Comparison of ENCODE assay signal across 19 cellular contexts in the genomic region with DNA sequence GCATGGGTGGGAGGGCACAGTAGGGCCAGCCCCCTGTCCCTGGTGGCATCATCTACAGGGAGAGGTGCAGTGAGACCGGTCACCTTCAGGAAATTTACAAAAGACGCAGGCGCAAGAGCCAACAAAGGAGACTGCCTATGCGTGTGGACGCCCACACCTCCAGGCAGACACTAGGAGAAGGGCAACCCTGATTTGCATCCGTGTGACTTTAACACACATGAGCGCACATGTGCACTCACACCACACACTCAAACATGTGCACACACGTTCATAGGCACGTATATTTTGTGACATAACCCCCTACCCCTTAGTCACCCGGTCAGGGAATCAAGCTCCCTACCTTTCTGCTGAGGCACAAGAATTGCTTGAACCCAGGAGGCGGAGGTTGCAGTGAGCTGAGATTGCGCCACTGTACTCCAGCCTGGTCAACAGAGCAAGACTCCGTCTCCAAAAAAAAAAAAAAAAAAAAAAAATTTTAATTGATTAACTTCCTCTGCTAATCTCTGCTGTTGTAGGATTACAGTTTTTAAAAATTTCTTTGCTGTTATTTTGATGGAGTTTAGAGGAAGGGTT.
DNase-seq lines count a peak whose midpoint lies in the region; ATAC-seq, FAIRE-seq and TF ChIP-seq lines count a peak whose summit lies in the region.
"Had no signal": no experiment of that assay in that cellular context is flagged by ENCODE, and none has a peak within 500 bp of the region (broad histone marks: within the 10 kb centered on the region; RNA-seq: fewer than 3 reads in every experiment).

No MANE protein-coding gene starts in this region.

- H3K27me3 ChIP-seq in WERI-Rb-1 (ENCODE audit: insufficient read depth, low read depth, severe bottlenecking) (no peaks in the 10 kb centered on the region), liver (ENCODE audit: control insufficient read depth in 4 of 4, insufficient read depth in 4 of 4, low read length in 3 of 4) (no peaks in the 10 kb centered on the region), dorsolateral prefrontal cortex (no peaks in the 10 kb centered on the region)

- H3K36me3 ChIP-seq in WERI-Rb-1: no peaks in the 10 kb centered on the region
- no peaks in the 10 kb centered on the region for H3K36me3 ChIP-seq in liver (ENCODE audit: control insufficient read depth in 4 of 4, insufficient read depth in 3 of 4, low read depth in 1 of 4, low read length in 3 of 4)
- H3K36me3 ChIP-seq in kidney (ENCODE audit: control insufficient read depth in 1 of 2, insufficient read depth in 2 of 2, low read length in 2 of 2): no peaks in the 10 kb centered on the region

- TF ChIP-seq CTCF in GM12865 (IDR thresholded peaks at IDR 0.05; ENCODE audit: insufficient read depth, low read depth, low read length, missing control alignments) (no peak), WERI-Rb-1 (IDR thresholded peaks at IDR 0.05; ENCODE audit: low read depth, low read length) (no peak), liver (IDR thresholded peaks at IDR 0.05; ENCODE audit: low read depth, low read length, missing input control) (no peak), kidney (IDR thresholded peaks at IDR 0.05; ENCODE audit: borderline replicate concordance, extremely low read depth, insufficient read depth) (no peak), dorsolateral prefrontal cortex (IDR thresholded peaks at IDR 0.05 in 54 of 56, conservative IDR thresholded peaks at IDR 0.05 in 2 of 56; ENCODE audit: low read depth in 1 of 56, partially characterized antibody in 56 of 56) (no peak)

- FAIRE-seq in kidney (lab: Jason Lieb, UNC): no peak
- FAIRE-seq: A204.1, HTR-8/SVneo had no signal

- H3K36me3 Mint-ChIP-seq in stimulated activated memory B cell treated with anti-CD40 and anti-IgM and Interleukin-4, amounts not matched to agents 10 μg/mL and 1 μg/mL and 100 μg/mL, for 72 hours: no peaks in the 10 kb centered on the region

- H3K9ac ChIP-seq in liver (ENCODE audit: low read depth in 1 of 2, low read length in 2 of 2) (no peak overlapping the region), kidney (ENCODE audit: low read length in 2 of 2) (no peak overlapping the region)

- DNase-seq in GM12865 (ENCODE audit: low read depth): peak; percentile 28
- no peak for DNase-seq in WERI-Rb-1
- no peak for DNase-seq in kidney
- no peak for DNase-seq in NCI-H1105 treated with DMSO at 0.1 percent for 48 hours (lab: John Stamatoyannopoulos, UW)
- no peak for DNase-seq in dorsolateral prefrontal cortex
- DNase-seq: DND-41, GF-D8, NCI-H1417, NCI-H2029, NCI-H510A, Right ventricle myocardium superior had no signal

- no peak overlapping the region for H3K4me3 Mint-ChIP-seq in stimulated activated memory B cell treated with anti-CD40 and anti-IgM and Interleukin-4, amounts not matched to agents 10 μg/mL and 1 μg/mL and 100 μg/mL, for 72 hours

- 63% methylated on average over 13 of the region's 13 CpGs for WGBS in liver

- H3K4me1 Mint-ChIP-seq in stimulated activated memory B cell treated with anti-CD40 and anti-IgM and Interleukin-4, amounts not matched to agents 10 μg/mL and 1 μg/mL and 100 μg/mL, for 72 hours: peaks cover 7% of the 10 kb centered on the region

- no peaks in the 10 kb centered on the region for H3K9me3 Mint-ChIP-seq in stimulated activated memory B cell treated with anti-CD40 and anti-IgM and Interleukin-4, amounts not matched to agents 10 μg/mL and 1 μg/mL and 100 μg/mL, for 72 hours

- H3K27ac Mint-ChIP-seq in stimulated activated memory B cell treated with anti-CD40 and anti-IgM and Interleukin-4, amounts not matched to agents 10 μg/mL and 1 μg/mL and 100 μg/mL, for 72 hours: no peak overlapping the region

- peaks cover 47% of the 10 kb centered on the region for H3K27me3 Mint-ChIP-seq in stimulated activated memory B cell treated with anti-CD40 and anti-IgM and Interleukin-4, amounts not matched to agents 10 μg/mL and 1 μg/mL and 100 μg/mL, for 72 hours

- intact Hi-C loops in kidney (cut with DNase I) (loop anchor here (10.0 kb wide), 2 partner anchors 100 to 170 kb away; no protein-coding TSS in a partner anchor), dorsolateral prefrontal cortex (cut with DNase I) (loop anchor here (1.0 to 5.0 kb wide), 5 partner anchors 38 to 187 kb away; a partner anchor contains a TSS)

- H3K27ac ChIP-seq in WERI-Rb-1 (peak overlapping the region; percentile 61), liver (ENCODE audit: low read depth in 1 of 2, low read length in 2 of 2) (peak overlapping the region; percentile 87 to 91), kidney (ENCODE audit: low read depth in 2 of 2, low read length in 2 of 2) (no peak overlapping the region), dorsolateral prefrontal cortex (no peak overlapping the region)
- H3K27ac ChIP-seq: C4-2B, HL-60, SK-N-MC had no signal

- peaks cover 19 to 43% (median 30%) of the 10 kb centered on the region in 4 donors for H3K4me1 ChIP-seq in liver (ENCODE audit: control insufficient read depth in 4 of 4, insufficient read depth in 4 of 4, low read length in 3 of 4)
- peaks cover 9 to 26% of the 10 kb centered on the region in 2 donors for H3K4me1 ChIP-seq in kidney (ENCODE audit: control insufficient read depth in 1 of 2, insufficient read depth in 1 of 2, low read depth in 1 of 2, low read length in 2 of 2)

- H3K9me3 ChIP-seq in WERI-Rb-1 (ENCODE audit: severe bottlenecking): no peaks in the 10 kb centered on the region
- H3K9me3 ChIP-seq in liver (ENCODE audit: control insufficient read depth in 4 of 4, low read length in 3 of 4): no peaks in the 10 kb centered on the region
- no peaks in the 10 kb centered on the region for H3K9me3 ChIP-seq in kidney (ENCODE audit: control insufficient read depth in 1 of 2, low read length in 2 of 2)

- ATAC-seq in stimulated activated memory B cell treated with anti-CD40 and anti-IgM and Interleukin-4, amounts not matched to agents 10 μg/mL and 1 μg/mL and 100 μg/mL, for 72 hours: peak; percentile 50
- ATAC-seq: HCT116 had no signal

- no peak for TF ChIP-seq RAD21 in liver (IDR thresholded peaks at IDR 0.05)

- H3K4me3 ChIP-seq in GM12865 (ENCODE audit: low read depth, low read length) (no peak overlapping the region), WERI-Rb-1 (ENCODE audit: low read depth, low read length) (no peak overlapping the region), liver (ENCODE audit: low read depth in 1 of 3, low read length in 3 of 3) (peak overlapping the region in 1 of 3 donors; percentile 2), kidney (ENCODE audit: low read length in 2 of 2) (no peak overlapping the region), dorsolateral prefrontal cortex (no peak overlapping the region)
- H3K4me3 ChIP-seq: SK-N-MC had no signal

TF ChIP-seq in liver, 16 proteins besides CTCF, POLR2A, EP300 and RAD21:
- TF ChIP-seq HNF4A (conservative IDR thresholded peaks at IDR 0.05) (peak in 1 of 2 donors; percentile 33), EGR1 (IDR thresholded peaks at IDR 0.05; ENCODE audit: low read depth in 2 of 2) (no peak), FOXA1 (IDR thresholded peaks at IDR 0.05) (no peak), SP1 (IDR thresholded peaks at IDR 0.05) (no peak), YY1 (IDR thresholded peaks at IDR 0.05) (no peak), GABPA (IDR thresholded peaks at IDR 0.05 in 1 of 2, conservative IDR thresholded peaks at IDR 0.05 in 1 of 2) (no peak), RXRA (IDR thresholded peaks at IDR 0.05) (peak in 1 of 2 donors; percentile 37), JUND (IDR thresholded peaks at IDR 0.05) (peak in 1 of 2 donors; percentile 11), TAF1 (conservative IDR thresholded peaks at IDR 0.05) (no peak)
- TF ChIP-seq, protein P1, sequence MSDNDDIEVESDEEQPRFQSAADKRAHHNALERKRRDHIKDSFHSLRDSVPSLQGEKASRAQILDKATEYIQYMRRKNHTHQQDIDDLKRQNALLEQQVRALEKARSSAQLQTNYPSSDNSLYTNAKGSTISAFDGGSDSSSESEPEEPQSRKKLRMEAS (IDR thresholded peaks at IDR 0.05): no peak
- TF ChIP-seq, protein P2, sequence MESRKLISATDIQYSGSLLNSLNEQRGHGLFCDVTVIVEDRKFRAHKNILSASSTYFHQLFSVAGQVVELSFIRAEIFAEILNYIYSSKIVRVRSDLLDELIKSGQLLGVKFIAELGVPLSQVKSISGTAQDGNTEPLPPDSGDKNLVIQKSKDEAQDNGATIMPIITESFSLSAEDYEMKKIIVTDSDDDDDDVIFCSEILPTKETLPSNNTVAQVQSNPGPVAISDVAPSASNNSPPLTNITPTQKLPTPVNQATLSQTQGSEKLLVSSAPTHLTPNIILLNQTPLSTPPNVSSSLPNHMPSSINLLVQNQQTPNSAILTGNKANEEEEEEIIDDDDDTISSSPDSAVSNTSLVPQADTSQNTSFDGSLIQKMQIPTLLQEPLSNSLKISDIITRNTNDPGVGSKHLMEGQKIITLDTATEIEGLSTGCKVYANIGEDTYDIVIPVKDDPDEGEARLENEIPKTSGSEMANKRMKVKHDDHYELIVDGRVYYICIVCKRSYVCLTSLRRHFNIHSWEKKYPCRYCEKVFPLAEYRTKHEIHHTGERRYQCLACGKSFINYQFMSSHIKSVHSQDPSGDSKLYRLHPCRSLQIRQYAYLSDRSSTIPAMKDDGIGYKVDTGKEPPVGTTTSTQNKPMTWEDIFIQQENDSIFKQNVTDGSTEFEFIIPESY (IDR thresholded peaks at IDR 0.05): no peak

Comparison
In these comparisons a context has a peak if more than half of its experiments do, and no peak if none do; other contexts are left out.
1. H3K27ac ChIP-seq: peak in WERI-Rb-1 (single experiment) and liver (2 of 2); none in kidney (0 of 2) and dorsolateral prefrontal cortex (0 of 59).